ENCODE assay signal across 22 cellular contexts in the genomic region with DNA sequence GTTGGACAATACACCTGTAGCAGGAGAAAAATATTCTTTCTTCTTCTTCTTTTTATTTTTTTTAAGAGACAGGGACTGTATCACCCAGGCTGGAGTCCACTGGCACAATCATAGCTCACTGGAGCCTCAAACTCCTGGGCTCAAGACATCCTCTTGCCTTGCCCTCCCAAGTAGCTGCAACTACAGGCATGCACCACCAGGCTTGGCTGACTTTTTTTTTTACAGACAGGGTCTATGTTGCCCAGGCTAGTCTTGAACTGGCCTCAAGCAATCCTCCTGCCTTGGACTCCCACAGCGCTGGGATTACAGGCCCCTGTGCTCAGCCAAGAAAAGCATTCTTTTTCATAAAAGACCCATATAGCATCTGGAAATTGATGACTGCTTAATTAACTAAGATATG. TPM values are rescaled to one million over a fixed set of nuclear protein-coding genes. Genes with fewer than 3 reads are reported as not detected.
"Had no signal": no experiment of that assay in that cellular context is flagged by ENCODE, and none has a peak within 500 bp of the region (broad histone marks: within the 10 kb centered on the region; RNA-seq: fewer than 3 reads in every experiment).

No MANE protein-coding gene starts in this region.

- H3K27me3 ChIP-seq: gastrocnemius medialis, stomach, thyroid gland, upper lobe of left lung had no signal

- H3K27me3 Mint-ChIP-seq: activated naive CD8-positive, alpha-beta T cell; stimulated activated naive B cell treated with anti-CD40 and anti-IgM and Interleukin-4, amounts not matched to agents 10 μg/mL and 1 μg/mL and 100 μg/mL, for 72 hours had no signal

- H3K4me3 Mint-ChIP-seq: activated naive CD8-positive, alpha-beta T cell; natural killer cell; stimulated activated naive B cell treated with anti-CD40 and anti-IgM and Interleukin-4, amounts not matched to agents 10 μg/mL and 1 μg/mL and 100 μg/mL, for 72 hours had no signal

- H3K4me1 ChIP-seq: gastrocnemius medialis, stomach, thyroid gland, upper lobe of left lung had no signal

- H3K27ac Mint-ChIP-seq: activated naive CD8-positive, alpha-beta T cell; natural killer cell; stimulated activated naive B cell treated with anti-CD40 and anti-IgM and Interleukin-4, amounts not matched to agents 10 μg/mL and 1 μg/mL and 100 μg/mL, for 72 hours had no signal

- H3K27ac ChIP-seq: gastrocnemius medialis, stomach, thyroid gland, upper lobe of left lung had no signal

- ATAC-seq: gastrocnemius medialis; natural killer cell; right cardiac atrium; stimulated activated naive B cell treated with anti-CD40 and anti-IgM and Interleukin-4, amounts not matched to agents 10 μg/mL and 1 μg/mL and 100 μg/mL, for 72 hours had no signal

- FAIRE-seq: colon, endometrium had no signal

- DNase-seq: activated CD4-positive, alpha-beta T cell treated with anti-CD3 and anti-CD28 coated beads for 4 hours; activated CD4-positive, alpha-beta T cell treated with anti-CD3 and anti-CD28 coated beads, Interleukin-2, amount 50 U/mL, for 48 hours; activated CD8-positive, alpha-beta memory T cell treated with anti-CD3 and anti-CD28 coated beads for 24 hours; activated effector memory CD4-positive, alpha-beta T cell treated with Interleukin-2 at 50 U/mL for 16 hours; activated naive CD4-positive, alpha-beta T cell treated with Interleukin-2 at 50 U/mL for 16 hours; anterior cingulate cortex; dermis blood vessel endothelial cell; effector CD4-positive, alpha-beta T cell; gastrocnemius medialis; hippocampal formation; natural killer cell; right cardiac atrium; stimulated activated CD4-positive, alpha-beta T cell treated with anti-CD3 and anti-CD28 coated beads, Interleukin-15, amount 100 ng/mL, for 24 hours; stimulated activated CD4-positive, alpha-beta T cell treated with anti-CD3 and anti-CD28 coated beads, Interleukin-2, amount 100 ng/mL, for 24 hours; stimulated activated naive B cell treated with anti-CD40 and anti-IgM and Interleukin-4, amounts not matched to agents 10 μg/mL and 1 μg/mL and 100 μg/mL, for 72 hours; stomach; thyroid gland; upper lobe of left lung had no signal

- H3K36me3 Mint-ChIP-seq: activated naive CD8-positive, alpha-beta T cell; natural killer cell; stimulated activated naive B cell treated with anti-CD40 and anti-IgM and Interleukin-4, amounts not matched to agents 10 μg/mL and 1 μg/mL and 100 μg/mL, for 72 hours had no signal

- H3K4me3 ChIP-seq: gastrocnemius medialis, stomach, thyroid gland, upper lobe of left lung had no signal

- H3K36me3 ChIP-seq: gastrocnemius medialis, stomach, thyroid gland, upper lobe of left lung had no signal

- H3K4me1 Mint-ChIP-seq: natural killer cell; stimulated activated naive B cell treated with anti-CD40 and anti-IgM and Interleukin-4, amounts not matched to agents 10 μg/mL and 1 μg/mL and 100 μg/mL, for 72 hours had no signal

RNA-seq across cellular contexts. Expression of a gene that starts 17.1 kb away (rescaled TPM):
- total RNA-seq: mononuclear cell, natural killer cell had no signal
